ENCODE assay signal across 25 cellular contexts in the genomic region with DNA sequence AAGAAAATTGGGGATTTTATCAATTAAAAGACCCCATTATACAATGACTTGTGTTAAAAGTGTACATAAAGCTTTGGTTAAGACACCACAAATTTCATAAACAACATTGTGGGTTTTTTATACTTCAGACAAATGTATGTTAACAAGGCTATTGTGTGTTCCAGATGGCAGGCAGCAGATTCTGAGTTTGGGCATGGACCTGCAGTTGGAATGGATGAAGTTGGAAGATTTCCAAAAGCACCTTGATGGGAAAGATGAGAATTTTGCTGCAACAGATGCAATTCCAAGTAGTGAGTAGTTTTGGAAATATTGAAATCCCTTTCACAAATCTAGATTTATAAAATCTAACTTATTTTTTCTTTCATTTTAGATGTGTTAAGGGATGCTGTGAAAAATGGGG.
"Had no signal": no experiment of that assay in that cellular context is flagged by ENCODE, and none has a peak within 500 bp of the region (broad histone marks: within the 10 kb centered on the region; RNA-seq: fewer than 3 reads in every experiment).

No MANE protein-coding gene starts in this region.

- H3K27me3 ChIP-seq: neutrophil, right lobe of liver, uterus had no signal

- H3K27ac ChIP-seq: left ventricle myocardium inferior, neutrophil, right lobe of liver, thoracic aorta, uterus, WERI-Rb-1 had no signal

- H3K36me3 ChIP-seq: uterus had no signal

- H3K4me3 ChIP-seq: left ventricle myocardium inferior, lung, right lobe of liver, thoracic aorta, uterus had no signal

- H3K4me1 ChIP-seq: left ventricle myocardium inferior, right lobe of liver, uterus had no signal

- DNase-seq: activated CD4-positive, alpha-beta T cell treated with anti-CD3 and anti-CD28 coated beads, Interleukin-2, amount 10 ng/mL, durations not matched to agents 24 days and 14 days; activated CD8-positive, alpha-beta T cell treated with anti-CD3 and anti-CD28 coated beads for 36 hours; activated naive CD4-positive, alpha-beta T cell treated with Interleukin-2 at 50 U/mL for 16 hours; activated T-cell treated with anti-CD3 and anti-CD28 coated beads, Interleukin-2, amount 50 U/mL, for 48 hours; amygdala; dermis blood vessel endothelial cell; effector CD4-positive, alpha-beta T cell; glutamatergic neuron; left ventricle myocardium inferior; mesendoderm; right lobe of liver; stimulated activated CD4-positive, alpha-beta T cell treated with anti-CD3 and anti-CD28 coated beads, Interleukin-12 subunit alpha, Interleukin-12 subunit beta, amount 100 ng/mL, for 4 hours; stimulated activated CD4-positive, alpha-beta T cell treated with anti-CD3 and anti-CD28 coated beads, Interleukin-4, amount 100 ng/mL, for 1 hour; T-helper 17 cell; T1000; trophoblast cell; uterus; WERI-Rb-1 had no signal

- H3K9me3 ChIP-seq: left ventricle myocardium inferior, neutrophil, right lobe of liver, thoracic aorta, uterus had no signal

- H3K4me3 Mint-ChIP-seq: activated CD4-positive, alpha-beta T cell treated with anti-CD3 and anti-CD28 coated beads, Interleukin-2, amount 10 ng/mL, durations not matched to agents 24 days and 14 days; activated CD8-positive, alpha-beta T cell treated with anti-CD3 and anti-CD28 coated beads for 36 hours; nephron; stimulated activated naive CD8-positive, alpha-beta T cell treated with anti-CD3 and anti-CD28 coated beads, Interleukin-15, Interleukin-2, amounts not matched to agents 100 ng/mL and 50 ng/mL, for 24 hours; T-helper 17 cell had no signal

- H3K27ac Mint-ChIP-seq: activated CD4-positive, alpha-beta T cell treated with anti-CD3 and anti-CD28 coated beads, Interleukin-2, amount 10 ng/mL, durations not matched to agents 24 days and 14 days; stimulated activated naive CD8-positive, alpha-beta T cell treated with anti-CD3 and anti-CD28 coated beads, Interleukin-15, Interleukin-2, amounts not matched to agents 100 ng/mL and 50 ng/mL, for 24 hours had no signal

- ATAC-seq: activated CD4-positive, CD25-positive, alpha-beta regulatory T cell treated with anti-CD3 and anti-CD28 coated beads, Interleukin-2, amount 50 U/mL, for 24 hours; activated CD8-positive, alpha-beta T cell treated with anti-CD3 and anti-CD28 coated beads for 36 hours; right lobe of liver; T-helper 17 cell had no signal

- H3K4me1 Mint-ChIP-seq: nephron had no signal

- H3K27me3 Mint-ChIP-seq: activated CD4-positive, alpha-beta T cell treated with anti-CD3 and anti-CD28 coated beads, Interleukin-2, amount 10 ng/mL, durations not matched to agents 24 days and 14 days; activated CD8-positive, alpha-beta T cell treated with anti-CD3 and anti-CD28 coated beads for 36 hours; progenitor cell of endocrine pancreas; stimulated activated naive CD8-positive, alpha-beta T cell treated with anti-CD3 and anti-CD28 coated beads, Interleukin-15, Interleukin-2, amounts not matched to agents 100 ng/mL and 50 ng/mL, for 24 hours; T-helper 17 cell had no signal

- H3K9me3 Mint-ChIP-seq: activated CD8-positive, alpha-beta T cell treated with anti-CD3 and anti-CD28 coated beads for 36 hours; nephron had no signal
